In the genomic region with DNA sequence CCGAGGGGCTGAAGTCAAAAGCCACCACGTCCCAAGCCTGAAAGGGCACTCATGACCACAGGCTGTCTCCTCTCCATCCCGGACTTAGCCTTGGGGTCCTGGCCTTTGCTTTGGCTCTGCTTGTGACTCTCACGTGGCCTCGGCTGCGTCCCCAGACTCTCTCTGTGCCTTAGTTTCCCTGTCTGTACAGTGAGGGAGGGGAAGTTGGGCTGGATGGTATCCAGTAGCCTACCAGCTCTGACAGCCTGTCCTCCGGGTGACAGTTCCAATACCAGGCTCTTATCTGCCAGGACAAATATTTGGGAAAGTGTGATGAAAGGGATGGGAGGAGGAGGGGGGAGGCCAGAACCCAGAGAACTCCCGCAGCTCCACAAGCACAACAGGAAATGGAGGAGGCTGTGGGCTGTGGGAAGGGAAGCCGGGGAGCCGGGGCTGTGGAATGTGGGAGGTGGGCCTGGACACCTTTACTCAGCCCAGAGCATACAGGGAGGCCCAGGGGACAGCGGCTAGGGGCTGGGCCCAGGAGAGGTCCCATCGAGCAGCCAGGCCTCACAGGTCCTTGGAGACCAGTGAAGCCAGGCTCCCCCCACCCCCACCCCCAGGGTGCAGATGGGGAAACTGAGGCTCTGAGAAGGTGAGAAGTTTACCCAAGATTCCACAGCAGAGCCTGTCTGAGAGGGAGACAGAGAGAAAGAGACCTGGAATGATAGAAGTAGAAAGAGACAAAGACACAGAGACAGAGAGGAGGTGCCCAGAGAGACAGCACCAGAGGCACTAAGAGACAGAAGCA, we compare ENCODE assay signal across 1 cellular context.
TF ChIP-seq lines count a peak whose summit lies in the region.

No MANE protein-coding gene starts in this region.

TF ChIP-seq in HepG2, 621 proteins besides CTCF, POLR2A, EP300 and RAD21 (continued from another document and continues in another):
- TF ChIP-seq, protein P1, sequence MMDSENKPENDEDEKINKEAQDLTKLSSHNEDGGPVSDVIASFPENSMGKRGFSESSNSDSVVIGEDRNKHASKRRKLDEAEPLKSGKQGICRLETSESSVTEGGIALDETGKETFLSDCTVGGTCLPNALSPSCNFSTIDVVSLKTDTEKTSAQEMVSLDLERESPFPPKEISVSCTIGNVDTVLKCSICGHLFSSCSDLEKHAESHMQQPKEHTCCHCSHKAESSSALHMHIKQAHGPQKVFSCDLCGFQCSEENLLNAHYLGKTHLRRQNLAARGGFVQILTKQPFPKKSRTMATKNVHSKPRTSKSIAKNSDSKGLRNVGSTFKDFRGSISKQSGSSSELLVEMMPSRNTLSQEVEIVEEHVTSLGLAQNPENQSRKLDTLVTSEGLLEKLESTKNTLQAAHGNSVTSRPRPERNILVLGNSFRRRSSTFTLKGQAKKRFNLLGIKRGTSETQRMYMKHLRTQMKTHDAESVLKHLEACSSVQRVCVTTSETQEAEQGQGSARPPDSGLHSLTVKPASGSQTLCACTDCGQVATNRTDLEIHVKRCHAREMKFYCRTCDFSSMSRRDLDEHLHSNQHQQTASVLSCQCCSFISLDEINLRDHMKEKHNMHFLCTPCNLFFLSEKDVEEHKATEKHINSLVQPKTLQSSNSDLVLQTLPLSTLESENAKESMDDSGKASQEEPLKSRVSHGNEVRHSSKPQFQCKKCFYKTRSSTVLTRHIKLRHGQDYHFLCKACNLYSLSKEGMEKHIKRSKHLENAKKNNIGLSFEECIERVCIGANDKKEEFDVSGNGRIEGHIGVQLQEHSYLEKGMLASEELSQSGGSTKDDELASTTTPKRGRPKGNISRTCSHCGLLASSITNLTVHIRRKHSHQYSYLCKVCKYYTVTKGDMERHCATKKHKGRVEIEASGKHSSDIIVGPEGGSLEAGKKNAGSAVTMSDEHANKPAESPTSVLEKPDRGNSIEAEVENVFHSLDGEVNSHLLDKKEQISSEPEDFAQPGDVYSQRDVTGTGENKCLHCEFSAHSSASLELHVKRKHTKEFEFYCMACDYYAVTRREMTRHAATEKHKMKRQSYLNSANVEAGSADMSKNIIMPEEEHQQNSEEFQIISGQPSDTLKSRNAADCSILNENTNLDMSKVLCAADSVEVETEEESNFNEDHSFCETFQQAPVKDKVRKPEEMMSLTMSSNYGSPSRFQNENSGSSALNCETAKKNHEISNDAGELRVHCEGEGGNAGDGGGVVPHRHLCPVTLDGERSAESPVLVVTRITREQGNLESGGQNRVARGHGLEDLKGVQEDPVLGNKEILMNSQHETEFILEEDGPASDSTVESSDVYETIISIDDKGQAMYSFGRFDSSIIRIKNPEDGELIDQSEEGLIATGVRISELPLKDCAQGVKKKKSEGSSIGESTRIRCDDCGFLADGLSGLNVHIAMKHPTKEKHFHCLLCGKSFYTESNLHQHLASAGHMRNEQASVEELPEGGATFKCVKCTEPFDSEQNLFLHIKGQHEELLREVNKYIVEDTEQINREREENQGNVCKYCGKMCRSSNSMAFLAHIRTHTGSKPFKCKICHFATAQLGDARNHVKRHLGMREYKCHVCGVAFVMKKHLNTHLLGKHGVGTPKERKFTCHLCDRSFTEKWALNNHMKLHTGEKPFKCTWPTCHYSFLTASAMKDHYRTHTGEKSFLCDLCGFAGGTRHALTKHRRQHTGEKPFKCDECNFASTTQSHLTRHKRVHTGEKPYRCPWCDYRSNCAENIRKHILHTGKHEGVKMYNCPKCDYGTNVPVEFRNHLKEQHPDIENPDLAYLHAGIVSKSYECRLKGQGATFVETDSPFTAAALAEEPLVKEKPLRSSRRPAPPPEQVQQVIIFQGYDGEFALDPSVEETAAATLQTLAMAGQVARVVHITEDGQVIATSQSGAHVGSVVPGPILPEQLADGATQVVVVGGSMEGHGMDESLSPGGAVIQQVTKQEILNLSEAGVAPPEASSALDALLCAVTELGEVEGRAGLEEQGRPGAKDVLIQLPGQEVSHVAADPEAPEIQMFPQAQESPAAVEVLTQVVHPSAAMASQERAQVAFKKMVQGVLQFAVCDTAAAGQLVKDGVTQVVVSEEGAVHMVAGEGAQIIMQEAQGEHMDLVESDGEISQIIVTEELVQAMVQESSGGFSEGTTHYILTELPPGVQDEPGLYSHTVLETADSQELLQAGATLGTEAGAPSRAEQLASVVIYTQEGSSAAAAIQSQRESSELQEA (CRISPR knock-in tag; IDR thresholded peaks at IDR 0.05; ENCODE audit: not compliant biosample characterization), result no peak
- peak; percentile 72 for TF ChIP-seq THAP11 (CRISPR knock-in tag; IDR thresholded peaks at IDR 0.05)
- TF ChIP-seq PHF20 (CRISPR knock-in tag; IDR thresholded peaks at IDR 0.05), result peak; percentile 60; the same call in 1 of the 2 replicates
- no peak for TF ChIP-seq FOXM1 (CRISPR knock-in tag; IDR thresholded peaks at IDR 0.05)
- TF ChIP-seq JDP2 (CRISPR knock-in tag; IDR thresholded peaks at IDR 0.05; ENCODE audit: borderline replicate concordance), result no peak
- TF ChIP-seq EZH2 (conservative IDR thresholded peaks at IDR 0.05; ENCODE audit: low read depth, low read length), result no peak
- TF ChIP-seq, protein P2, sequence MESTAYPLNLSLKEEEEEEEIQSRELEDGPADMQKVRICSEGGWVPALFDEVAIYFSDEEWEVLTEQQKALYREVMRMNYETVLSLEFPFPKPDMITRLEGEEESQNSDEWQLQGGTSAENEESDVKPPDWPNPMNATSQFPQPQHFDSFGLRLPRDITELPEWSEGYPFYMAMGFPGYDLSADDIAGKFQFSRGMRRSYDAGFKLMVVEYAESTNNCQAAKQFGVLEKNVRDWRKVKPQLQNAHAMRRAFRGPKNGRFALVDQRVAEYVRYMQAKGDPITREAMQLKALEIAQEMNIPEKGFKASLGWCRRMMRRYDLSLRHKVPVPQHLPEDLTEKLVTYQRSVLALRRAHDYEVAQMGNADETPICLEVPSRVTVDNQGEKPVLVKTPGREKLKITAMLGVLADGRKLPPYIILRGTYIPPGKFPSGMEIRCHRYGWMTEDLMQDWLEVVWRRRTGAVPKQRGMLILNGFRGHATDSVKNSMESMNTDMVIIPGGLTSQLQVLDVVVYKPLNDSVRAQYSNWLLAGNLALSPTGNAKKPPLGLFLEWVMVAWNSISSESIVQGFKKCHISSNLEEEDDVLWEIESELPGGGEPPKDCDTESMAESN (CRISPR knock-in tag; conservative IDR thresholded peaks at IDR 0.05), result peak; percentile 77
- TF ChIP-seq, protein P3, sequence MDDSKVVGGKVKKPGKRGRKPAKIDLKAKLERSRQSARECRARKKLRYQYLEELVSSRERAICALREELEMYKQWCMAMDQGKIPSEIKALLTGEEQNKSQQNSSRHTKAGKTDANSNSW (CRISPR knock-in tag; IDR thresholded peaks at IDR 0.05; ENCODE audit: borderline replicate concordance), result 0 out of 2 replicates have a peak, but pooled peaks have one; percentile 52
- peak; percentile 58 for TF ChIP-seq RBFOX2 (IDR thresholded peaks at IDR 0.05; ENCODE audit: low read depth, low read length)
- TF ChIP-seq ZMYM4 (CRISPR knock-in tag; IDR thresholded peaks at IDR 0.05), result peak; percentile 67
- TF ChIP-seq YY1 (IDR thresholded peaks at IDR 0.05; ENCODE audit: insufficient read depth, insufficient replicate concordance, low read depth, low read length), result peak; percentile 78
- TF ChIP-seq, protein P4, sequence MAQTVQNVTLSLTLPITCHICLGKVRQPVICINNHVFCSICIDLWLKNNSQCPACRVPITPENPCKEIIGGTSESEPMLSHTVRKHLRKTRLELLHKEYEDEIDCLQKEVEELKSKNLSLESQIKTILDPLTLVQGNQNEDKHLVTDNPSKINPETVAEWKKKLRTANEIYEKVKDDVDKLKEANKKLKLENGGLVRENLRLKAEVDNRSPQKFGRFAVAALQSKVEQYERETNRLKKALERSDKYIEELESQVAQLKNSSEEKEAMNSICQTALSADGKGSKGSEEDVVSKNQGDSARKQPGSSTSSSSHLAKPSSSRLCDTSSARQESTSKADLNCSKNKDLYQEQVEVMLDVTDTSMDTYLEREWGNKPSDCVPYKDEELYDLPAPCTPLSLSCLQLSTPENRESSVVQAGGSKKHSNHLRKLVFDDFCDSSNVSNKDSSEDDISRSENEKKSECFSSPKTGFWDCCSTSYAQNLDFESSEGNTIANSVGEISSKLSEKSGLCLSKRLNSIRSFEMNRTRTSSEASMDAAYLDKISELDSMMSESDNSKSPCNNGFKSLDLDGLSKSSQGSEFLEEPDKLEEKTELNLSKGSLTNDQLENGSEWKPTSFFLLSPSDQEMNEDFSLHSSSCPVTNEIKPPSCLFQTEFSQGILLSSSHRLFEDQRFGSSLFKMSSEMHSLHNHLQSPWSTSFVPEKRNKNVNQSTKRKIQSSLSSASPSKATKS (CRISPR knock-in tag; IDR thresholded peaks at IDR 0.05), result no peak
- no peak for TF ChIP-seq KLF12 (CRISPR knock-in tag; IDR thresholded peaks at IDR 0.05; ENCODE audit: borderline replicate concordance)
- no peak for TF ChIP-seq TBP (CRISPR knock-in tag; IDR thresholded peaks at IDR 0.05)
- TF ChIP-seq TEF (CRISPR knock-in tag; IDR thresholded peaks at IDR 0.05), result no peak
- TF ChIP-seq MIER2 (CRISPR knock-in tag; IDR thresholded peaks at IDR 0.05), result peak; percentile 25; the same call in 1 of the 2 replicates
- no peak; the same call in 1 of the 2 replicates for TF ChIP-seq ZNF678 (CRISPR knock-in tag; IDR thresholded peaks at IDR 0.05)
- TF ChIP-seq ZNF101 (CRISPR knock-in tag; IDR thresholded peaks at IDR 0.05; ENCODE audit: borderline replicate concordance, low read depth), result no peak
- TF ChIP-seq TP53 (CRISPR knock-in tag; conservative IDR thresholded peaks at IDR 0.05), result no peak
- TF ChIP-seq MXD3 (CRISPR knock-in tag; IDR thresholded peaks at IDR 0.05), result no peak
- no peak for TF ChIP-seq ZNF326 (CRISPR knock-in tag; IDR thresholded peaks at IDR 0.05; ENCODE audit: borderline replicate concordance)
- TF ChIP-seq SNAPC5 (CRISPR knock-in tag; IDR thresholded peaks at IDR 0.05; ENCODE audit: borderline replicate concordance), result no peak
- TF ChIP-seq RORA (CRISPR knock-in tag; IDR thresholded peaks at IDR 0.05), result no peak
- 0 out of 2 replicates have a peak, but pooled peaks have one; percentile 42 for TF ChIP-seq PHF8 (CRISPR knock-in tag; IDR thresholded peaks at IDR 0.05)
- TF ChIP-seq, protein P5, sequence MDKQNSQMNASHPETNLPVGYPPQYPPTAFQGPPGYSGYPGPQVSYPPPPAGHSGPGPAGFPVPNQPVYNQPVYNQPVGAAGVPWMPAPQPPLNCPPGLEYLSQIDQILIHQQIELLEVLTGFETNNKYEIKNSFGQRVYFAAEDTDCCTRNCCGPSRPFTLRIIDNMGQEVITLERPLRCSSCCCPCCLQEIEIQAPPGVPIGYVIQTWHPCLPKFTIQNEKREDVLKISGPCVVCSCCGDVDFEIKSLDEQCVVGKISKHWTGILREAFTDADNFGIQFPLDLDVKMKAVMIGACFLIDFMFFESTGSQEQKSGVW (CRISPR knock-in tag; IDR thresholded peaks at IDR 0.05; ENCODE audit: borderline replicate concordance), result no peak
- TF ChIP-seq CAMTA2 (CRISPR knock-in tag; IDR thresholded peaks at IDR 0.05; ENCODE audit: borderline replicate concordance), result no peak
- no peak for TF ChIP-seq SSRP1 (CRISPR knock-in tag; IDR thresholded peaks at IDR 0.05)
- no peak for TF ChIP-seq ZNF260 (CRISPR knock-in tag; IDR thresholded peaks at IDR 0.05; ENCODE audit: borderline replicate concordance, low read depth)
- TF ChIP-seq TBX2 (CRISPR knock-in tag; IDR thresholded peaks at IDR 0.05; ENCODE audit: borderline replicate concordance), result peak; percentile 98
- TF ChIP-seq SP5 (CRISPR knock-in tag; IDR thresholded peaks at IDR 0.05; ENCODE audit: borderline replicate concordance, low read depth), result peak; percentile 98
- TF ChIP-seq, protein P6, sequence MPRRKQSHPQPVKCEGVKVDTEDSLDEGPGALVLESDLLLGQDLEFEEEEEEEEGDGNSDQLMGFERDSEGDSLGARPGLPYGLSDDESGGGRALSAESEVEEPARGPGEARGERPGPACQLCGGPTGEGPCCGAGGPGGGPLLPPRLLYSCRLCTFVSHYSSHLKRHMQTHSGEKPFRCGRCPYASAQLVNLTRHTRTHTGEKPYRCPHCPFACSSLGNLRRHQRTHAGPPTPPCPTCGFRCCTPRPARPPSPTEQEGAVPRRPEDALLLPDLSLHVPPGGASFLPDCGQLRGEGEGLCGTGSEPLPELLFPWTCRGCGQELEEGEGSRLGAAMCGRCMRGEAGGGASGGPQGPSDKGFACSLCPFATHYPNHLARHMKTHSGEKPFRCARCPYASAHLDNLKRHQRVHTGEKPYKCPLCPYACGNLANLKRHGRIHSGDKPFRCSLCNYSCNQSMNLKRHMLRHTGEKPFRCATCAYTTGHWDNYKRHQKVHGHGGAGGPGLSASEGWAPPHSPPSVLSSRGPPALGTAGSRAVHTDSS (CRISPR knock-in tag; conservative IDR thresholded peaks at IDR 0.05), result no peak
- no peak for TF ChIP-seq SCMH1 (CRISPR knock-in tag; IDR thresholded peaks at IDR 0.05; ENCODE audit: borderline replicate concordance)
- TF ChIP-seq SRSF9 (IDR thresholded peaks at IDR 0.05; ENCODE audit: borderline replicate concordance, insufficient read depth, low read depth, low read length, poor library complexity, severe bottlenecking), result no peak
- TF ChIP-seq IRX3 (CRISPR knock-in tag; IDR thresholded peaks at IDR 0.05; ENCODE audit: borderline replicate concordance, low read depth), result no peak; the same call in 1 of the 2 replicates
- peak; percentile 57 for TF ChIP-seq ZNF768 (CRISPR knock-in tag; IDR thresholded peaks at IDR 0.05)
- TF ChIP-seq NBN (conservative IDR thresholded peaks at IDR 0.05), result no peak
- TF ChIP-seq, protein P7, sequence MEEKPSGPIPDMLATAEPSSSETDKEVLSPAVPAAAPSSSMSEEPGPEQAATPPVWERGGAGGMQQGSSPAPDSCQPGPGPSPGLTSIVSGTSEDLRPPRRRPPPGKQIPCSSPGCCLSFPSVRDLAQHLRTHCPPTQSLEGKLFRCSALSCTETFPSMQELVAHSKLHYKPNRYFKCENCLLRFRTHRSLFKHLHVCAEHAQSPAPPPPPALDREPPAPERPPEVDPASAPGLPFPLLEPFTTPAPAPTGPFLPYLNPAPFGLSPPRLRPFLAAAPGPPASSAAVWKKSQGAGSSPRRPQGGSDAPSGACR (CRISPR knock-in tag; IDR thresholded peaks at IDR 0.05), result 0 out of 2 replicates have a peak, but pooled peaks have one; percentile 83
- peak; percentile 94 for TF ChIP-seq HDAC1 (CRISPR knock-in tag; IDR thresholded peaks at IDR 0.05)
- peak; percentile 92 for TF ChIP-seq ZNF614 (CRISPR knock-in tag; IDR thresholded peaks at IDR 0.05; ENCODE audit: borderline replicate concordance)
- no peak for TF ChIP-seq CREB1 (IDR thresholded peaks at IDR 0.05)
- no peak for TF ChIP-seq CREB1 (CRISPR knock-in tag; IDR thresholded peaks at IDR 0.05)
- no peak for TF ChIP-seq EHMT2 (IDR thresholded peaks at IDR 0.05; ENCODE audit: borderline replicate concordance, low read depth, low read length)
- TF ChIP-seq MLLT10 (CRISPR knock-in tag; IDR thresholded peaks at IDR 0.05), result no peak
- no peak for TF ChIP-seq PCBP2 (optimal IDR thresholded peaks at IDR 0.05; ENCODE audit: low read depth, low read length, poor library complexity, severe bottlenecking)
- TF ChIP-seq SMAD1 (CRISPR knock-in tag; IDR thresholded peaks at IDR 0.05; ENCODE audit: borderline replicate concordance, low read depth), result no peak
- TF ChIP-seq SP4 (CRISPR knock-in tag; IDR thresholded peaks at IDR 0.05), result 0 out of 2 replicates have a peak, but pooled peaks have one; percentile 54
